18 cellular contexts compared by ENCODE assay signal in the genomic region with DNA sequence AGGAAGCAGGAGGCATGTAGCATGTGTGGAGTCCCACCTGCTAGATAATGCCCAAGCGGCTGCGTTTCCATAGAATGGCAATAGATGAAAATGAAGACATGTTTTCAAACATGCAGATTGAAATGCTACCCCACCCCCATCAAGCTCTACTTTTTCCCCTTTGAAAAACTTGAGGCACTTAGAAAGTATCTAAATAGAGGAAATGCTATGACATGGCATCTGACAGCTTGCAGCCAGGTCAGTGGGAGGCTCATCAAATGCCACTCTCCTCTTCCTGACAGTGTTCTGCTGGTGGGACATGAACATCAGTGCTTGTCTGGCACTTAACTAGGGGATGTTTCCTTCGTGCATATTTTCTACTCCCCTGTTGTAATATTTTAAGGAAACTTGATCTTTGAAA.
"Had no signal": no experiment of that assay in that cellular context is flagged by ENCODE, and none has a peak within 500 bp of the region (broad histone marks: within the 10 kb centered on the region; RNA-seq: fewer than 3 reads in every experiment).

No MANE protein-coding gene starts in this region.

- H3K27ac ChIP-seq: coronary artery, ovary, psoas muscle, skin epidermis, testis, WERI-Rb-1 had no signal

- H3K4me1 ChIP-seq: psoas muscle, testis had no signal

- H3K36me3 ChIP-seq: ovary had no signal

- H3K27ac Mint-ChIP-seq: activated CD4-positive, alpha-beta memory T cell treated with anti-CD3 and anti-CD28 coated beads, Interleukin-2, amount 10 ng/mL, durations not matched to agents 7 days and 5 days; type B pancreatic cell had no signal

- ATAC-seq: activated T-cell treated with anti-CD3 and anti-CD28 coated beads, Interleukin-2, amount 50 U/mL, for 4 hours; mucosa of descending colon; naive thymus-derived CD4-positive, alpha-beta T cell; psoas muscle; right cardiac atrium had no signal

- H3K4me3 ChIP-seq: coronary artery, mucosa of descending colon, ovary, psoas muscle, skin epidermis, testis had no signal

- H3K9me3 ChIP-seq: mucosa of descending colon, ovary, psoas muscle, testis had no signal

- DNase-seq: activated CD4-positive, alpha-beta memory T cell treated with anti-CD3 and anti-CD28 coated beads, Interleukin-2, amount 10 ng/mL, durations not matched to agents 7 days and 5 days; activated CD4-positive, alpha-beta T cell treated with anti-CD3 and anti-CD28 coated beads for 4 hours; activated effector memory CD4-positive, alpha-beta T cell treated with Interleukin-2 at 50 U/mL for 16 hours; activated naive CD4-positive, alpha-beta T cell treated with anti-CD3 and anti-CD28 coated beads, Interleukin-2, amount 50 U/mL, for 16 hours; activated T-cell treated with anti-CD3 and anti-CD28 coated beads, Interleukin-2, amount 50 U/mL, for 4 hours; aorta; effector CD4-positive, alpha-beta T cell; kidney; mucosa of descending colon; naive thymus-derived CD4-positive, alpha-beta T cell; psoas muscle; right cardiac atrium; testis; WERI-Rb-1 had no signal

- H3K9me3 Mint-ChIP-seq: activated CD4-positive, alpha-beta memory T cell treated with anti-CD3 and anti-CD28 coated beads, Interleukin-2, amount 10 ng/mL, durations not matched to agents 7 days and 5 days; activated T-cell treated with anti-CD3 and anti-CD28 coated beads, Interleukin-2, amount 50 U/mL, for 4 hours; naive thymus-derived CD4-positive, alpha-beta T cell; type B pancreatic cell had no signal

- H3K4me3 Mint-ChIP-seq: activated CD4-positive, alpha-beta memory T cell treated with anti-CD3 and anti-CD28 coated beads, Interleukin-2, amount 10 ng/mL, durations not matched to agents 7 days and 5 days; activated T-cell treated with anti-CD3 and anti-CD28 coated beads, Interleukin-2, amount 50 U/mL, for 4 hours; naive thymus-derived CD4-positive, alpha-beta T cell; type B pancreatic cell had no signal

- H3K27me3 Mint-ChIP-seq: activated CD4-positive, alpha-beta memory T cell treated with anti-CD3 and anti-CD28 coated beads, Interleukin-2, amount 10 ng/mL, durations not matched to agents 7 days and 5 days; naive thymus-derived CD4-positive, alpha-beta T cell; type B pancreatic cell had no signal

- H3K4me1 Mint-ChIP-seq: activated CD4-positive, alpha-beta memory T cell treated with anti-CD3 and anti-CD28 coated beads, Interleukin-2, amount 10 ng/mL, durations not matched to agents 7 days and 5 days had no signal
